Comparison of ENCODE assay signal across 1 cellular context in the genomic region with DNA sequence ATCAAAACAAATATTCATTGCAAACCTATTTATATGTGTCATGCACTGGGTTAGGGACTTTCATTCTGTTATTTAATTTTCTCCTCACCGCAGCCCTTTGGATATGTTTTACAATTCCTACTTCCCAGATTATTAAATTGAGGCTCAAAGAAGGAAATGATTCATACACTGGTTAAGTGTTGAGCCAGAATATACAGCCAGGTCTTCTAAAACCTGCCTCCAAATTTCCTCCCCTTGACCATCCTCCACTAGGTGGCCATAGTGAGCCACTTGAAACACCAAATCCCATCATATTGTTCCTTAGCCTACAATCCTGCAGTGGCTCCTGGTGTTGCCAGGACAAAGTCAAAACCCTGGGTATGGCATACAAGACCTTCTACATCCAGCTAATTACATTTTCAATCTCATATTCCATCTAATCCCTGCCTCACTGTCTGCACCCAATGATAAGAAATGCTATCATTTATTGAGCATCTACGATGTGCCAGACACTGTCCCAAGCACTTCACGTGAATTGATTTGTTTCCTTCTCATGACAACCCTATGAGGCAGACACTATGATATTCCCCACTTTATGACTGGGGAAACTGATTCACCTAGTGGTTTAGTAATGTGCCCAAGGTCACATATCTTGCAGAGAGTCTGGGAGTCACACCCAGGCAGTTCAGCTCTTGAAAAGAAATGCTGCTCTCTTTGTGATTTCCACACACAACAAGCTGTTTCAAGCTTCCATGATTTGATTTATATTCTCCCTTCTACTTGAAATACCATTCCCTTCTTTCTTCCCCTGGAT.
TF ChIP-seq lines count a peak whose summit lies in the region.

No MANE protein-coding gene starts in this region.

TF ChIP-seq in GM23338, 12 proteins besides CTCF, POLR2A, EP300 and RAD21 (continued from another document):
- TF ChIP-seq, protein P1, sequence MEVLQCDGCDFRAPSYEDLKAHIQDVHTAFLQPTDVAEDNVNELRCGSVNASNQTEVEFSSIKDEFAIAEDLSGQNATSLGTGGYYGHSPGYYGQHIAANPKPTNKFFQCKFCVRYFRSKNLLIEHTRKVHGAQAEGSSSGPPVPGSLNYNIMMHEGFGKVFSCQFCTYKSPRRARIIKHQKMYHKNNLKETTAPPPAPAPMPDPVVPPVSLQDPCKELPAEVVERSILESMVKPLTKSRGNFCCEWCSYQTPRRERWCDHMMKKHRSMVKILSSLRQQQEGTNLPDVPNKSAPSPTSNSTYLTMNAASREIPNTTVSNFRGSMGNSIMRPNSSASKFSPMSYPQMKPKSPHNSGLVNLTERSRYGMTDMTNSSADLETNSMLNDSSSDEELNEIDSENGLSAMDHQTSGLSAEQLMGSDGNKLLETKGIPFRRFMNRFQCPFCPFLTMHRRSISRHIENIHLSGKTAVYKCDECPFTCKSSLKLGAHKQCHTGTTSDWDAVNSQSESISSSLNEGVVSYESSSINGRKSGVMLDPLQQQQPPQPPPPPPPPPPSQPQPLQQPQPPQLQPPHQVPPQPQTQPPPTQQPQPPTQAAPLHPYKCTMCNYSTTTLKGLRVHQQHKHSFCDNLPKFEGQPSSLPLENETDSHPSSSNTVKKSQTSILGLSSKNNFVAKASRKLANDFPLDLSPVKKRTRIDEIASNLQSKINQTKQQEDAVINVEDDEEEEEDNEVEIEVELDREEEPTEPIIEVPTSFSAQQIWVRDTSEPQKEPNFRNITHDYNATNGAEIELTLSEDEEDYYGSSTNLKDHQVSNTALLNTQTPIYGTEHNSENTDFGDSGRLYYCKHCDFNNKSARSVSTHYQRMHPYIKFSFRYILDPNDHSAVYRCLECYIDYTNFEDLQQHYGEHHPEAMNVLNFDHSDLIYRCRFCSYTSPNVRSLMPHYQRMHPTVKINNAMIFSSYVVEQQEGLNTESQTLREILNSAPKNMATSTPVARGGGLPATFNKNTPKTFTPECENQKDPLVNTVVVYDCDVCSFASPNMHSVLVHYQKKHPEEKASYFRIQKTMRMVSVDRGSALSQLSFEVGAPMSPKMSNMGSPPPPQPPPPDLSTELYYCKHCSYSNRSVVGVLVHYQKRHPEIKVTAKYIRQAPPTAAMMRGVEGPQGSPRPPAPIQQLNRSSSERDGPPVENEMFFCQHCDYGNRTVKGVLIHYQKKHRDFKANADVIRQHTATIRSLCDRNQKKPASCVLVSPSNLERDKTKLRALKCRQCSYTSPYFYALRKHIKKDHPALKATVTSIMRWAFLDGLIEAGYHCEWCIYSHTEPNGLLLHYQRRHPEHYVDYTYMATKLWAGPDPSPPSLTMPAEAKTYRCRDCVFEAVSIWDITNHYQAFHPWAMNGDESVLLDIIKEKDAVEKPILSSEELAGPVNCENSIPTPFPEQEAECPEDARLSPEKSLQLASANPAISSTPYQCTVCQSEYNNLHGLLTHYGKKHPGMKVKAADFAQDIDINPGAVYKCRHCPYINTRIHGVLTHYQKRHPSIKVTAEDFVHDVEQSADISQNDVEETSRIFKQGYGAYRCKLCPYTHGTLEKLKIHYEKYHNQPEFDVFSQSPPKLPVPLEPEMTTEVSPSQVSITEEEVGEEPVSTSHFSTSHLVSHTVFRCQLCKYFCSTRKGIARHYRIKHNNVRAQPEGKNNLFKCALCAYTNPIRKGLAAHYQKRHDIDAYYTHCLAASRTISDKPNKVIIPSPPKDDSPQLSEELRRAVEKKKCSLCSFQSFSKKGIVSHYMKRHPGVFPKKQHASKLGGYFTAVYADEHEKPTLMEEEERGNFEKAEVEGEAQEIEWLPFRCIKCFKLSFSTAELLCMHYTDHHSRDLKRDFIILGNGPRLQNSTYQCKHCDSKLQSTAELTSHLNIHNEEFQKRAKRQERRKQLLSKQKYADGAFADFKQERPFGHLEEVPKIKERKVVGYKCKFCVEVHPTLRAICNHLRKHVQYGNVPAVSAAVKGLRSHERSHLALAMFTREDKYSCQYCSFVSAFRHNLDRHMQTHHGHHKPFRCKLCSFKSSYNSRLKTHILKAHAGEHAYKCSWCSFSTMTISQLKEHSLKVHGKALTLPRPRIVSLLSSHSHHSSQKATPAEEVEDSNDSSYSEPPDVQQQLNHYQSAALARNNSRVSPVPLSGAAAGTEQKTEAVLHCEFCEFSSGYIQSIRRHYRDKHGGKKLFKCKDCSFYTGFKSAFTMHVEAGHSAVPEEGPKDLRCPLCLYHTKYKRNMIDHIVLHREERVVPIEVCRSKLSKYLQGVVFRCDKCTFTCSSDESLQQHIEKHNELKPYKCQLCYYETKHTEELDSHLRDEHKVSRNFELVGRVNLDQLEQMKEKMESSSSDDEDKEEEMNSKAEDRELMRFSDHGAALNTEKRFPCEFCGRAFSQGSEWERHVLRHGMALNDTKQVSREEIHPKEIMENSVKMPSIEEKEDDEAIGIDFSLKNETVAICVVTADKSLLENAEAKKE (CRISPR knock-in tag; IDR thresholded peaks at IDR 0.05) = no peak
- TF ChIP-seq CREB1 (CRISPR knock-in tag; IDR thresholded peaks at IDR 0.05; ENCODE audit: low read depth) = no peak
- TF ChIP-seq ZNF331 (CRISPR knock-in tag; IDR thresholded peaks at IDR 0.05; ENCODE audit: low read depth) = no peak
- TF ChIP-seq, protein P2, sequence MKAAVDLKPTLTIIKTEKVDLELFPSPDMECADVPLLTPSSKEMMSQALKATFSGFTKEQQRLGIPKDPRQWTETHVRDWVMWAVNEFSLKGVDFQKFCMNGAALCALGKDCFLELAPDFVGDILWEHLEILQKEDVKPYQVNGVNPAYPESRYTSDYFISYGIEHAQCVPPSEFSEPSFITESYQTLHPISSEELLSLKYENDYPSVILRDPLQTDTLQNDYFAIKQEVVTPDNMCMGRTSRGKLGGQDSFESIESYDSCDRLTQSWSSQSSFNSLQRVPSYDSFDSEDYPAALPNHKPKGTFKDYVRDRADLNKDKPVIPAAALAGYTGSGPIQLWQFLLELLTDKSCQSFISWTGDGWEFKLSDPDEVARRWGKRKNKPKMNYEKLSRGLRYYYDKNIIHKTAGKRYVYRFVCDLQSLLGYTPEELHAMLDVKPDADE (IDR thresholded peaks at IDR 0.05) = no peak
- TF ChIP-seq, protein P3, sequence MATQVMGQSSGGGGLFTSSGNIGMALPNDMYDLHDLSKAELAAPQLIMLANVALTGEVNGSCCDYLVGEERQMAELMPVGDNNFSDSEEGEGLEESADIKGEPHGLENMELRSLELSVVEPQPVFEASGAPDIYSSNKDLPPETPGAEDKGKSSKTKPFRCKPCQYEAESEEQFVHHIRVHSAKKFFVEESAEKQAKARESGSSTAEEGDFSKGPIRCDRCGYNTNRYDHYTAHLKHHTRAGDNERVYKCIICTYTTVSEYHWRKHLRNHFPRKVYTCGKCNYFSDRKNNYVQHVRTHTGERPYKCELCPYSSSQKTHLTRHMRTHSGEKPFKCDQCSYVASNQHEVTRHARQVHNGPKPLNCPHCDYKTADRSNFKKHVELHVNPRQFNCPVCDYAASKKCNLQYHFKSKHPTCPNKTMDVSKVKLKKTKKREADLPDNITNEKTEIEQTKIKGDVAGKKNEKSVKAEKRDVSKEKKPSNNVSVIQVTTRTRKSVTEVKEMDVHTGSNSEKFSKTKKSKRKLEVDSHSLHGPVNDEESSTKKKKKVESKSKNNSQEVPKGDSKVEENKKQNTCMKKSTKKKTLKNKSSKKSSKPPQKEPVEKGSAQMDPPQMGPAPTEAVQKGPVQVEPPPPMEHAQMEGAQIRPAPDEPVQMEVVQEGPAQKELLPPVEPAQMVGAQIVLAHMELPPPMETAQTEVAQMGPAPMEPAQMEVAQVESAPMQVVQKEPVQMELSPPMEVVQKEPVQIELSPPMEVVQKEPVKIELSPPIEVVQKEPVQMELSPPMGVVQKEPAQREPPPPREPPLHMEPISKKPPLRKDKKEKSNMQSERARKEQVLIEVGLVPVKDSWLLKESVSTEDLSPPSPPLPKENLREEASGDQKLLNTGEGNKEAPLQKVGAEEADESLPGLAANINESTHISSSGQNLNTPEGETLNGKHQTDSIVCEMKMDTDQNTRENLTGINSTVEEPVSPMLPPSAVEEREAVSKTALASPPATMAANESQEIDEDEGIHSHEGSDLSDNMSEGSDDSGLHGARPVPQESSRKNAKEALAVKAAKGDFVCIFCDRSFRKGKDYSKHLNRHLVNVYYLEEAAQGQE (IDR thresholded peaks at IDR 0.05; ENCODE audit: unreplicated experiment) = no peak
TF ChIP-seq in GM23338: peak in this region for 0.
